Comparison of ENCODE assay signal across 8 cellular contexts in genomic region chr1:31938184-31938975, GRCh38. TPM values are rescaled to one million over a fixed set of nuclear protein-coding genes. Genes with fewer than 3 reads are reported as not detected.
DNase-seq lines count a peak whose midpoint lies in the region; ATAC-seq, FAIRE-seq and TF ChIP-seq lines count a peak whose summit lies in the region.

Gene PTP4A2 (minus strand): TSS chr1:31938368. CDS start chr1:31919065, 19,303 bp downstream.

- peak within 1 kb of the TSS; percentile 97 for H3K4me3 Mint-ChIP-seq in activated T-helper 17 cell treated with anti-CD3 and anti-CD28 coated beads, Interleukin-2, amount 50 U/mL, for 72 hours
- peak within 1 kb of the TSS; percentile 92 to 100 (median 96) for H3K4me3 Mint-ChIP-seq in naive thymus-derived CD4-positive, alpha-beta T cell

- no peaks in the 10 kb centered on the region for H3K27me3 Mint-ChIP-seq in activated T-helper 17 cell treated with anti-CD3 and anti-CD28 coated beads, Interleukin-2, amount 50 U/mL, for 72 hours
- H3K27me3 Mint-ChIP-seq in naive thymus-derived CD4-positive, alpha-beta T cell = no peaks in the 10 kb centered on the region

- TF ChIP-seq CTCF in fibroblast of lung (conservative IDR thresholded peaks at IDR 0.05 in 1 of 2, IDR thresholded peaks at IDR 0.05 in 1 of 2; ENCODE audit: low read depth in 1 of 2, low read length in 2 of 2) = peak; percentile 12 to 17

- H4K20me1 ChIP-seq in fibroblast of lung (ENCODE audit: control insufficient read depth, extremely low read depth, insufficient read depth, low read length) = peaks cover 5% of the 10 kb centered on the region

- no peaks in the 10 kb centered on the region for H3K9me3 Mint-ChIP-seq in activated T-helper 17 cell treated with anti-CD3 and anti-CD28 coated beads, Interleukin-2, amount 50 U/mL, for 72 hours
- peaks cover 0 to 4% (median 0%) of the 10 kb centered on the region in 11 donors for H3K9me3 Mint-ChIP-seq in naive thymus-derived CD4-positive, alpha-beta T cell

- peak within 1 kb of the TSS; percentile 97 for H3K27ac Mint-ChIP-seq in activated T-helper 17 cell treated with anti-CD3 and anti-CD28 coated beads, Interleukin-2, amount 50 U/mL, for 72 hours
- peak within 1 kb of the TSS; percentile 90 to 99 (median 95) for H3K27ac Mint-ChIP-seq in naive thymus-derived CD4-positive, alpha-beta T cell

- POLR2A ChIA-PET in naive thymus-derived CD4-positive, alpha-beta T cell (lab: Charles Lee) = interaction anchor here (0.5 to 10.5 kb wide), 23 partner anchors 9 to 312 kb away, joined by 3 to 248 read pairs (median 4); partner anchors contain the start of genes KHDRBS1, PEF1 and SPOCD1

- peaks cover 43% of the 10 kb centered on the region for H3K79me2 ChIP-seq in fibroblast of lung (ENCODE audit: control insufficient read depth, insufficient read depth, low read length)

- H3K4me1 ChIP-seq in fibroblast of lung (ENCODE audit: control insufficient read depth, extremely low read depth, insufficient read depth, low read length) = peaks cover 16% of the 10 kb centered on the region
- peaks cover 66 to 67% of the 10 kb centered on the region in 2 donors for H3K4me1 ChIP-seq in naive thymus-derived CD4-positive, alpha-beta T cell (ENCODE audit: control insufficient read depth in 2 of 2, insufficient read depth in 2 of 2, low read length in 2 of 2)

- H3K9me3 ChIP-seq in KOPT-K1 (ENCODE audit: insufficient read depth, low read length, poor library complexity, severe bottlenecking) = no peaks in the 10 kb centered on the region
- no peaks in the 10 kb centered on the region for H3K9me3 ChIP-seq in fibroblast of lung (ENCODE audit: control insufficient read depth, insufficient read depth, low read depth, low read length)
- no peaks in the 10 kb centered on the region for H3K9me3 ChIP-seq in naive thymus-derived CD4-positive, alpha-beta T cell (ENCODE audit: control insufficient read depth in 2 of 3, low read length in 3 of 3)

- ATAC-seq in GM21737 (IDR thresholded peaks at IDR 0.05; ENCODE audit: unreplicated experiment) = peak; percentile 71
- peak; percentile 72 for ATAC-seq in activated T-helper 17 cell treated with anti-CD3 and anti-CD28 coated beads, Interleukin-2, amount 50 U/mL, for 72 hours (replicated peaks)
- peak; percentile 84 for ATAC-seq in naive thymus-derived CD4-positive, alpha-beta T cell

- H3K4me3 ChIP-seq in fibroblast of lung (replicated peaks in 1 of 4; ENCODE audit: control extremely low read depth in 1 of 4, insufficient read depth in 1 of 4, low read depth in 3 of 4, low read length in 4 of 4) = peak within 1 kb of the TSS; percentile 48 to 97 (median 80)
- peak within 1 kb of the TSS; percentile 81 for H3K4me3 ChIP-seq in naive thymus-derived CD4-positive, alpha-beta T cell (ENCODE audit: low read length)

- intact Hi-C loops in naive thymus-derived CD4-positive, alpha-beta T cell (cut with micrococcal nuclease) = loop anchor here (1.0 to 10.0 kb wide), 9 partner anchors 50 to 1194 kb away; partner anchors contain the start of genes PUM1 (in 2 of the 2), ADGRB2 (in 1 of the 2), BSDC1 (in 1 of the 2) and KHDRBS1 (in 1 of the 2)

- DNase-seq in EH (ENCODE audit: low read depth) (peak; percentile 92), RCC 7860 (ENCODE audit: low spot score) (peak; percentile 93), fibroblast of lung (ENCODE audit: low read depth in 2 of 2) (peak; percentile 88 to 94)
- peak; percentile 65 to 93 (median 81) for DNase-seq in naive thymus-derived CD4-positive, alpha-beta T cell
- peak; percentile 67 to 90 (median 80) for DNase-seq in stimulated activated naive CD4-positive, alpha-beta T cell (lab: John Stamatoyannopoulos, UW)

- H3K4me2 ChIP-seq in fibroblast of lung (ENCODE audit: extremely low read depth, insufficient read depth, low read length) = peak within 1 kb of the TSS; percentile 92

- H3K36me3 Mint-ChIP-seq in activated T-helper 17 cell treated with anti-CD3 and anti-CD28 coated beads, Interleukin-2, amount 50 U/mL, for 72 hours (ENCODE audit: low read depth) = peaks cover 49% of the 10 kb centered on the region
- peaks cover 0 to 26% (median 5%) of the 10 kb centered on the region in 5 donors for H3K36me3 Mint-ChIP-seq in naive thymus-derived CD4-positive, alpha-beta T cell

- CTCF ChIA-PET in naive thymus-derived CD4-positive, alpha-beta T cell (lab: Charles Lee) = interaction anchor here (0.5 to 3.2 kb wide), 15 partner anchors 11 to 312 kb away, joined by 3 to 51 read pairs (median 3); no protein-coding TSS in a partner anchor

- H3K4me1 Mint-ChIP-seq in activated T-helper 17 cell treated with anti-CD3 and anti-CD28 coated beads, Interleukin-2, amount 50 U/mL, for 72 hours = peaks cover 40% of the 10 kb centered on the region
- peaks cover 54 to 82% (median 73%) of the 10 kb centered on the region in 7 donors for H3K4me1 Mint-ChIP-seq in naive thymus-derived CD4-positive, alpha-beta T cell

- H3K36me3 ChIP-seq in KOPT-K1 (ENCODE audit: insufficient read depth, low read length) (peaks cover 22% of the 10 kb centered on the region), fibroblast of lung (ENCODE audit: control insufficient read depth, insufficient read depth, low read length) (no peaks in the 10 kb centered on the region)
- peaks cover 0 to 6% (median 0%) of the 10 kb centered on the region in 3 experiments for H3K36me3 ChIP-seq in naive thymus-derived CD4-positive, alpha-beta T cell (ENCODE audit: control insufficient read depth in 2 of 3, insufficient read depth in 3 of 3, low read length in 3 of 3)

- no peak for FAIRE-seq in RCC 7860 (lab: Jason Lieb, UNC)

- peak within 1 kb of the TSS; percentile 84 for H3K9ac ChIP-seq in fibroblast of lung (ENCODE audit: insufficient read depth, low read length)

- peak within 1 kb of the TSS; percentile 88 for H2AFZ ChIP-seq in fibroblast of lung (ENCODE audit: low read length)

- H3K27ac ChIP-seq in KOPT-K1 (ENCODE audit: low read depth, low read length, poor library complexity, severe bottlenecking) (peak within 1 kb of the TSS; percentile 99), fibroblast of lung (ENCODE audit: insufficient read depth, low read length) (peak within 1 kb of the TSS; percentile 96)
- peak within 1 kb of the TSS; percentile 81 for H3K27ac ChIP-seq in naive thymus-derived CD4-positive, alpha-beta T cell (ENCODE audit: low read depth, low read length)

- no peaks in the 10 kb centered on the region for H3K27me3 ChIP-seq in fibroblast of lung (ENCODE audit: control insufficient read depth, insufficient read depth, low read length)
- H3K27me3 ChIP-seq in naive thymus-derived CD4-positive, alpha-beta T cell (ENCODE audit: control insufficient read depth in 2 of 2, insufficient read depth in 2 of 2, low read length in 2 of 2) = no peaks in the 10 kb centered on the region

RNA-seq across cellular contexts. Expression of gene PTP4A2, which starts in this region (rescaled TPM):
- total RNA-seq in activated T-helper 17 cell treated with anti-CD3 and anti-CD28 coated beads, Interleukin-2, amount 50 U/mL, for 72 hours = 100 to 1,000 TPM; 285 to 351 TPM
- total RNA-seq in fibroblast of lung = 268 and 366 TPM in 2 replicates
- polyA plus RNA-seq in fibroblast of lung = 398 and 429 TPM in 2 replicates
- polyA plus RNA-seq in fibroblast of lung (2012) = 353 and 388 TPM in 2 replicates
- 161 and 218 TPM in 2 replicates for polyA minus RNA-seq in fibroblast of lung (ENCODE audit: low replicate concordance)
- 100 to 1,000 TPM; 196 to 449 (median 271) TPM for total RNA-seq in naive thymus-derived CD4-positive, alpha-beta T cell
- polyA plus RNA-seq in naive thymus-derived CD4-positive, alpha-beta T cell = 100 to 1,000 TPM; 276 to 398 TPM

Comparison
In these comparisons a context has a peak if more than half of its experiments do, and no peak if none do; other contexts are left out.
1. Peak in every context shown above with its lines: DNase-seq, ATAC-seq, H3K4me3 ChIP-seq and H3K27ac ChIP-seq.